In the genomic region with DNA sequence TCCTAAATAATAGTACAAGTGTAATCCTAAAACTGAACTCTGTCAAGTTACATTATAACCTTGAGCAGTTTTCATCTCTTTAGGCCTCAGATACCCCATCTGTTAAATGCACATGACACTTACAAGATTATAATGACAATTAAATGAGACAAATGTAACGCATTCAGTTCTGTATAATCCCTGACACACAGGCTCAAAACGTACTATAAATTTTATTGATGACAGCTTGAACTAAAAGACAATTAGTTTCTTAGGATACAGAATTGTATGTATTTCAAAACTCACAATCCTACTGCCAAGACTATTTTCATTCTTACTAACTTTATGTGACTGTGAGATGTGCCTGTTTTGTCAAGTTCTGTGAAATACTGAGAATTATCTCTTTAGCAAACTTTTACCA, we compare ENCODE assay signal across 18 cellular contexts. TPM values are rescaled to one million over a fixed set of nuclear protein-coding genes. Genes with fewer than 3 reads are reported as not detected.
DNase-seq lines count a peak whose midpoint lies in the region; ATAC-seq, FAIRE-seq and TF ChIP-seq lines count a peak whose summit lies in the region.
"Had no signal": no experiment of that assay in that cellular context is flagged by ENCODE, and none has a peak within 500 bp of the region (broad histone marks: within the 10 kb centered on the region; RNA-seq: fewer than 3 reads in every experiment).

No MANE protein-coding gene starts in this region.

- H3K4me1 ChIP-seq in A673 (ENCODE audit: insufficient read depth, low read length, poor library complexity, severe bottlenecking): peaks cover 17% of the 10 kb centered on the region
- H3K4me1 ChIP-seq: BE2C; BLaER1 treated with 17β-estradiol and CSF1 and Interleukin-3, amounts not matched to agents 10 nM and 100 nM had no signal

- H3K9me3 ChIP-seq in A673 (ENCODE audit: low read depth, low read length, poor library complexity, severe bottlenecking): no peaks in the 10 kb centered on the region
- no peaks in the 10 kb centered on the region for H3K9me3 ChIP-seq in SK-N-MC (ENCODE audit: low read depth, low read length)
- H3K9me3 ChIP-seq: BE2C; BLaER1 treated with 17β-estradiol and CSF1 and Interleukin-3, amounts not matched to agents 10 nM and 100 nM; HAP-1 had no signal

- intact Hi-C loops in A673 (cut with micrococcal nuclease; ENCODE audit: unreplicated experiment): no loop called here

- peak; percentile 49 for FAIRE-seq in GM19239 (lab: Jason Lieb, UNC)
- FAIRE-seq: GM12892 had no signal

- ATAC-seq in HG03097 (IDR thresholded peaks at IDR 0.05; ENCODE audit: low FRiP score, unreplicated experiment): no peak
- no peak for ATAC-seq in GM18858 (IDR thresholded peaks at IDR 0.05; ENCODE audit: unreplicated experiment)

- TF ChIP-seq CTCF in A673 (conservative IDR thresholded peaks at IDR 0.05; ENCODE audit: low read depth, low read length): no peak

- H3K27me3 ChIP-seq in A673 (replicated peaks; ENCODE audit: insufficient read depth, low read depth, low read length, poor library complexity): no peaks in the 10 kb centered on the region
- H3K27me3 ChIP-seq: BE2C; BLaER1 treated with 17β-estradiol and CSF1 and Interleukin-3, amounts not matched to agents 10 nM and 100 nM had no signal

- BruUV-seq in A673 (replicated peaks; lab: Mats Ljungman, UMichigan): no TSS peak

- peaks cover 67% of the 10 kb centered on the region for H3K36me3 ChIP-seq in A673 (ENCODE audit: insufficient read depth, low read length, poor library complexity, severe bottlenecking)
- H3K36me3 ChIP-seq in SK-N-MC (ENCODE audit: insufficient read depth, low read length): peaks cover 71% of the 10 kb centered on the region
- H3K36me3 ChIP-seq: BE2C had no signal

- DNase-seq in A673 (ENCODE audit: low spot score): peak; percentile 35
- DNase-seq in GM19239 (ENCODE audit: insufficient read length, low spot score): no peak
- no peak for DNase-seq in SK-N-MC (ENCODE audit: low read depth, low spot score)
- DNase-seq in cerebellar cortex (ENCODE audit: low spot score): no peak
- DNase-seq: ACHN; AML-193; BE2C; CD4-positive, alpha-beta T cell; COR-L47; DMS153; DND-41; GOT3; HFFc6 had no signal

- no peak overlapping the region for H3K27ac ChIP-seq in A673 (ENCODE audit: low read depth, low read length, poor library complexity, severe bottlenecking)
- H3K27ac ChIP-seq in SK-N-MC: 0 out of 2 replicates have a peak overlapping the region, but pooled peaks have one; percentile 4
- H3K27ac ChIP-seq: BLaER1 treated with 17β-estradiol and CSF1 and Interleukin-3, amounts not matched to agents 10 nM and 100 nM had no signal

- POLR2A ChIA-PET in A673 (lab: Charles Lee; ENCODE audit: low non-redundant PET): no interaction called here

- H3K4me3 ChIP-seq in A673 (ENCODE audit: low read depth, low read length, poor library complexity, severe bottlenecking) (no peak overlapping the region), SK-N-MC (no peak overlapping the region)
- H3K4me3 ChIP-seq: BLaER1 treated with 17β-estradiol and CSF1 and Interleukin-3, amounts not matched to agents 10 nM and 100 nM; HAP-1 had no signal

- no peak overlapping the region for H3K9ac ChIP-seq in SK-N-MC (ENCODE audit: insufficient read length)
- H3K9ac ChIP-seq: BLaER1 treated with 17β-estradiol and CSF1 and Interleukin-3, amounts not matched to agents 10 nM and 100 nM had no signal

- CTCF ChIA-PET in A673 (lab: Charles Lee): no interaction called here

RNA-seq across cellular contexts. Expression of a gene that starts 56.2 kb away (rescaled TPM):
- total RNA-seq in A673 (2021): 53.0 and 56.9 TPM in 2 replicates
